In genomic region chr2:43192039-43192438, GRCh38 we compare ENCODE assay signal across 2 cellular contexts.
TF ChIP-seq lines count a peak whose summit lies in the region.

No MANE protein-coding gene starts in this region.

TF ChIP-seq in HepG2, 621 proteins besides CTCF, POLR2A, EP300 and RAD21 (continues in another document):
- TF ChIP-seq ADNP (CRISPR knock-in tag; IDR thresholded peaks at IDR 0.05) (peak; percentile 84; the same call in 1 of the 2 replicates), MTERF4 (CRISPR knock-in tag; IDR thresholded peaks at IDR 0.05) (peak; percentile 49; the same call in 1 of the 2 replicates), HOXA3 (CRISPR knock-in tag; IDR thresholded peaks at IDR 0.05) (peak; percentile 26; the same call in 1 of the 2 replicates), ZNF709 (CRISPR knock-in tag; IDR thresholded peaks at IDR 0.05) (peak; percentile 59; the same call in 1 of the 2 replicates), ZNF589 (CRISPR knock-in tag; conservative IDR thresholded peaks at IDR 0.05) (no peak), CHD4 (IDR thresholded peaks at IDR 0.05; ENCODE audit: borderline replicate concordance, low read length) (0 out of 2 replicates have a peak, but pooled peaks have one; percentile 26), ZNF234 (CRISPR knock-in tag; conservative IDR thresholded peaks at IDR 0.05) (no peak), JUNB (CRISPR knock-in tag; IDR thresholded peaks at IDR 0.05; ENCODE audit: borderline replicate concordance) (no peak), ZNF768 (CRISPR knock-in tag; IDR thresholded peaks at IDR 0.05) (peak; percentile 99), FOSL1 (CRISPR knock-in tag; IDR thresholded peaks at IDR 0.05; ENCODE audit: borderline replicate concordance) (no peak), HOXA9 (CRISPR knock-in tag; IDR thresholded peaks at IDR 0.05; ENCODE audit: borderline replicate concordance) (0 out of 2 replicates have a peak, but pooled peaks have one; percentile 60), LCORL (IDR thresholded peaks at IDR 0.05) (no peak), LCORL (CRISPR knock-in tag; IDR thresholded peaks at IDR 0.05) (peak; percentile 34; the same call in 1 of the 2 replicates), ZFP91 (CRISPR knock-in tag; IDR thresholded peaks at IDR 0.05; ENCODE audit: borderline replicate concordance) (0 out of 2 replicates have a peak, but pooled peaks have one; percentile 19), ZNF563 (CRISPR knock-in tag; IDR thresholded peaks at IDR 0.05) (0 out of 2 replicates have a peak, but pooled peaks have one; percentile 33), ZFP36 (IDR thresholded peaks at IDR 0.05; ENCODE audit: borderline replicate concordance, low read depth, low read length, partially characterized antibody) (peak; percentile 48), SALL1 (CRISPR knock-in tag; IDR thresholded peaks at IDR 0.05) (0 out of 2 replicates have a peak, but pooled peaks have one; percentile 6), KDM4B (CRISPR knock-in tag; IDR thresholded peaks at IDR 0.05) (no peak), ZNF543 (CRISPR knock-in tag; IDR thresholded peaks at IDR 0.05) (no peak), RCOR2 (CRISPR knock-in tag; IDR thresholded peaks at IDR 0.05) (peak; percentile 79), ZNF557 (CRISPR knock-in tag; IDR thresholded peaks at IDR 0.05) (no peak), STAG1 (CRISPR knock-in tag; IDR thresholded peaks at IDR 0.05) (peak; percentile 37), XBP1 (CRISPR knock-in tag; IDR thresholded peaks at IDR 0.05) (no peak), ZMYM3 (CRISPR knock-in tag; IDR thresholded peaks at IDR 0.05) (peak; percentile 92), HIVEP1 (CRISPR knock-in tag; IDR thresholded peaks at IDR 0.05) (0 out of 2 replicates have a peak, but pooled peaks have one; percentile 20), PAX8 (CRISPR knock-in tag; IDR thresholded peaks at IDR 0.05; ENCODE audit: borderline replicate concordance) (no peak), ZNF790 (CRISPR knock-in tag; IDR thresholded peaks at IDR 0.05; ENCODE audit: borderline replicate concordance) (peak; percentile 70; the same call in 1 of the 2 replicates), RFXAP (CRISPR knock-in tag; IDR thresholded peaks at IDR 0.05; ENCODE audit: borderline replicate concordance) (0 out of 2 replicates have a peak, but pooled peaks have one; percentile 24), KDM1A (CRISPR knock-in tag; IDR thresholded peaks at IDR 0.05) (peak; percentile 94), NR2F6 (IDR thresholded peaks at IDR 0.05) (no peak), NR2F6 (CRISPR knock-in tag; IDR thresholded peaks at IDR 0.05) (0 out of 2 replicates have a peak, but pooled peaks have one; percentile 5), HNRNPL (IDR thresholded peaks at IDR 0.05; ENCODE audit: low read depth, low read length) (no peak), ARNT (IDR thresholded peaks at IDR 0.05) (no peak), PHF21A (CRISPR knock-in tag; IDR thresholded peaks at IDR 0.05) (peak; percentile 37; the same call in 1 of the 2 replicates), ZKSCAN1 (IDR thresholded peaks at IDR 0.05; ENCODE audit: low read length) (no peak), ZNF10 (CRISPR knock-in tag; IDR thresholded peaks at IDR 0.05; ENCODE audit: borderline replicate concordance, low read depth) (no peak), BRD4 (CRISPR knock-in tag; IDR thresholded peaks at IDR 0.05) (0 out of 2 replicates have a peak, but pooled peaks have one; percentile 46)
- TF ChIP-seq, protein P1, sequence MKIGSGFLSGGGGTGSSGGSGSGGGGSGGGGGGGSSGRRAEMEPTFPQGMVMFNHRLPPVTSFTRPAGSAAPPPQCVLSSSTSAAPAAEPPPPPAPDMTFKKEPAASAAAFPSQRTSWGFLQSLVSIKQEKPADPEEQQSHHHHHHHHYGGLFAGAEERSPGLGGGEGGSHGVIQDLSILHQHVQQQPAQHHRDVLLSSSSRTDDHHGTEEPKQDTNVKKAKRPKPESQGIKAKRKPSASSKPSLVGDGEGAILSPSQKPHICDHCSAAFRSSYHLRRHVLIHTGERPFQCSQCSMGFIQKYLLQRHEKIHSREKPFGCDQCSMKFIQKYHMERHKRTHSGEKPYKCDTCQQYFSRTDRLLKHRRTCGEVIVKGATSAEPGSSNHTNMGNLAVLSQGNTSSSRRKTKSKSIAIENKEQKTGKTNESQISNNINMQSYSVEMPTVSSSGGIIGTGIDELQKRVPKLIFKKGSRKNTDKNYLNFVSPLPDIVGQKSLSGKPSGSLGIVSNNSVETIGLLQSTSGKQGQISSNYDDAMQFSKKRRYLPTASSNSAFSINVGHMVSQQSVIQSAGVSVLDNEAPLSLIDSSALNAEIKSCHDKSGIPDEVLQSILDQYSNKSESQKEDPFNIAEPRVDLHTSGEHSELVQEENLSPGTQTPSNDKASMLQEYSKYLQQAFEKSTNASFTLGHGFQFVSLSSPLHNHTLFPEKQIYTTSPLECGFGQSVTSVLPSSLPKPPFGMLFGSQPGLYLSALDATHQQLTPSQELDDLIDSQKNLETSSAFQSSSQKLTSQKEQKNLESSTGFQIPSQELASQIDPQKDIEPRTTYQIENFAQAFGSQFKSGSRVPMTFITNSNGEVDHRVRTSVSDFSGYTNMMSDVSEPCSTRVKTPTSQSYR (CRISPR knock-in tag; IDR thresholded peaks at IDR 0.05; ENCODE audit: borderline replicate concordance), result peak; percentile 41; the same call in 1 of the 2 replicates

TF ChIP-seq in H1, 55 proteins besides CTCF, POLR2A, EP300 and RAD21:
- no peak for TF ChIP-seq MAX (IDR thresholded peaks at IDR 0.05)
- TF ChIP-seq FOSL1 (IDR thresholded peaks at IDR 0.05; ENCODE audit: insufficient read depth, low read depth, low read length), result no peak
- TF ChIP-seq PHF8 (conservative IDR thresholded peaks at IDR 0.05; ENCODE audit: low read depth, low read length), result no peak
- TF ChIP-seq, protein P2, sequence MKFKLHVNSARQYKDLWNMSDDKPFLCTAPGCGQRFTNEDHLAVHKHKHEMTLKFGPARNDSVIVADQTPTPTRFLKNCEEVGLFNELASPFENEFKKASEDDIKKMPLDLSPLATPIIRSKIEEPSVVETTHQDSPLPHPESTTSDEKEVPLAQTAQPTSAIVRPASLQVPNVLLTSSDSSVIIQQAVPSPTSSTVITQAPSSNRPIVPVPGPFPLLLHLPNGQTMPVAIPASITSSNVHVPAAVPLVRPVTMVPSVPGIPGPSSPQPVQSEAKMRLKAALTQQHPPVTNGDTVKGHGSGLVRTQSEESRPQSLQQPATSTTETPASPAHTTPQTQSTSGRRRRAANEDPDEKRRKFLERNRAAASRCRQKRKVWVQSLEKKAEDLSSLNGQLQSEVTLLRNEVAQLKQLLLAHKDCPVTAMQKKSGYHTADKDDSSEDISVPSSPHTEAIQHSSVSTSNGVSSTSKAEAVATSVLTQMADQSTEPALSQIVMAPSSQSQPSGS (IDR thresholded peaks at IDR 0.05; ENCODE audit: low read length), result no peak
- peak; percentile 91 for TF ChIP-seq KDM1A (IDR thresholded peaks at IDR 0.05; ENCODE audit: borderline replicate concordance, low read length)
